ENCODE assay signal across 17 cellular contexts in genomic region chr20:20210327-20210726, GRCh38.
DNase-seq lines count a peak whose midpoint lies in the region; ATAC-seq and TF ChIP-seq lines count a peak whose summit lies in the region.
"Had no signal": no experiment of that assay in that cellular context is flagged by ENCODE, and none has a peak within 500 bp of the region (broad histone marks: within the 10 kb centered on the region; RNA-seq: fewer than 3 reads in every experiment).

No MANE protein-coding gene starts in this region.

- no peaks in the 10 kb centered on the region for H3K9me3 ChIP-seq in neural progenitor cell (ENCODE audit: low read depth)
- H3K9me3 ChIP-seq: esophagus squamous epithelium, spleen, thyroid gland had no signal

- H3K36me3 ChIP-seq in neural progenitor cell: no peaks in the 10 kb centered on the region
- H3K36me3 ChIP-seq: esophagus squamous epithelium, spleen, thyroid gland had no signal

- H3K79me2 ChIP-seq in neural progenitor cell (ENCODE audit: low read depth): no peaks in the 10 kb centered on the region

- H3K9me3 Mint-ChIP-seq in glutamatergic neuron (ENCODE audit: unreplicated experiment) (peaks cover 15% of the 10 kb centered on the region), neural progenitor cell (no peaks in the 10 kb centered on the region)
- H3K9me3 Mint-ChIP-seq: activated CD4-positive, alpha-beta memory T cell treated with anti-CD3 and anti-CD28 coated beads for 36 hours; stimulated activated effector memory CD8-positive, alpha-beta T cell treated with anti-CD3 and anti-CD28 coated beads, Interleukin-12 subunit alpha, Interleukin-12 subunit beta, amount 100 ng/mL, for 72 hours had no signal

- H4K20me1 ChIP-seq in neural progenitor cell (ENCODE audit: low read depth): no peaks in the 10 kb centered on the region

- peak overlapping the region; percentile 95 for H3K27ac Mint-ChIP-seq in glutamatergic neuron (ENCODE audit: unreplicated experiment)
- peak overlapping the region; percentile 34 for H3K27ac Mint-ChIP-seq in neural progenitor cell
- H3K27ac Mint-ChIP-seq: activated CD4-positive, alpha-beta memory T cell treated with anti-CD3 and anti-CD28 coated beads for 36 hours; activated naive CD8-positive, alpha-beta T cell; stimulated activated effector memory CD8-positive, alpha-beta T cell treated with anti-CD3 and anti-CD28 coated beads, Interleukin-12 subunit alpha, Interleukin-12 subunit beta, amount 100 ng/mL, for 72 hours had no signal

- peaks cover 42% of the 10 kb centered on the region for H3K4me1 ChIP-seq in neural progenitor cell
- H3K4me1 ChIP-seq: esophagus squamous epithelium, spleen, thyroid gland had no signal

- no peaks in the 10 kb centered on the region for H3K27me3 ChIP-seq in neural progenitor cell
- H3K27me3 ChIP-seq: thyroid gland had no signal

- H3K27me3 Mint-ChIP-seq in glutamatergic neuron (ENCODE audit: unreplicated experiment) (peaks cover 10% of the 10 kb centered on the region), neural progenitor cell (ENCODE audit: insufficient read depth, low read depth) (peaks cover 10% of the 10 kb centered on the region)

- no peak overlapping the region for H3K27ac ChIP-seq in neural progenitor cell
- H3K27ac ChIP-seq: esophagus squamous epithelium, spleen, thyroid gland had no signal

- no peak overlapping the region for H2AFZ ChIP-seq in neural progenitor cell (replicated peaks)

- H3K9ac ChIP-seq in neural progenitor cell: no peak overlapping the region

- H3K4me3 Mint-ChIP-seq in glutamatergic neuron (ENCODE audit: unreplicated experiment): peak overlapping the region; percentile 73
- H3K4me3 Mint-ChIP-seq in neural progenitor cell: no peak overlapping the region
- H3K4me3 Mint-ChIP-seq: activated CD4-positive, alpha-beta memory T cell treated with anti-CD3 and anti-CD28 coated beads for 36 hours; activated naive CD8-positive, alpha-beta T cell; stimulated activated effector memory CD8-positive, alpha-beta T cell treated with anti-CD3 and anti-CD28 coated beads, Interleukin-12 subunit alpha, Interleukin-12 subunit beta, amount 100 ng/mL, for 72 hours had no signal

- H3K4me1 Mint-ChIP-seq in glutamatergic neuron (ENCODE audit: low read depth, unreplicated experiment): peaks cover 73% of the 10 kb centered on the region
- H3K4me1 Mint-ChIP-seq in neural progenitor cell: peaks cover 57% of the 10 kb centered on the region
- H3K4me1 Mint-ChIP-seq: stimulated activated effector memory CD8-positive, alpha-beta T cell treated with anti-CD3 and anti-CD28 coated beads, Interleukin-12 subunit alpha, Interleukin-12 subunit beta, amount 100 ng/mL, for 72 hours had no signal

- no peak for ATAC-seq in GM19328 (IDR thresholded peaks at IDR 0.05; ENCODE audit: unreplicated experiment)
- ATAC-seq in HG02973 (IDR thresholded peaks at IDR 0.05; ENCODE audit: unreplicated experiment): no peak
- ATAC-seq: stimulated activated effector memory CD8-positive, alpha-beta T cell treated with anti-CD3 and anti-CD28 coated beads, Interleukin-12 subunit alpha, Interleukin-12 subunit beta, amount 100 ng/mL, for 72 hours had no signal

- H3F3A ChIP-seq in neural progenitor cell (ENCODE audit: low read depth): peaks cover 10% of the 10 kb centered on the region

- no peak overlapping the region for H3K4me2 ChIP-seq in neural progenitor cell

- no peak overlapping the region for H3K4me3 ChIP-seq in neural progenitor cell
- H3K4me3 ChIP-seq: esophagus squamous epithelium, spleen, thyroid gland had no signal

- DNase-seq in EL (peak; percentile 27), NCI-H446 treated with DMSO at 0.1 percent for 48 hours (lab: John Stamatoyannopoulos, UW) (peak; percentile 60), glutamatergic neuron (no peak), neural progenitor cell (ENCODE audit: low spot score) (no peak), DMS79 treated with DMSO at 0.1 percent for 48 hours (lab: John Stamatoyannopoulos, UW) (no peak), GOT3 (lab: John Stamatoyannopoulos, UW) (no peak)
- DNase-seq: activated CD4-positive, alpha-beta memory T cell treated with anti-CD3 and anti-CD28 coated beads for 36 hours; activated T-cell treated with anti-CD3 and anti-CD28 coated beads, Interleukin-2, amount 50 U/mL, for 48 hours; esophagus squamous epithelium; hippocampal formation; NCI-H2029 treated with DMSO at 0.1 percent for 48 hours; spleen; thyroid gland had no signal

- TF ChIP-seq CTCF in glutamatergic neuron (IDR thresholded peaks at IDR 0.05; ENCODE audit: partially characterized antibody, unreplicated experiment): no peak
- TF ChIP-seq CTCF in neural progenitor cell (IDR thresholded peaks at IDR 0.05): no peak

- H3K36me3 Mint-ChIP-seq in glutamatergic neuron (ENCODE audit: unreplicated experiment): no peaks in the 10 kb centered on the region
- H3K36me3 Mint-ChIP-seq in neural progenitor cell: no peaks in the 10 kb centered on the region
- H3K36me3 Mint-ChIP-seq: activated CD4-positive, alpha-beta memory T cell treated with anti-CD3 and anti-CD28 coated beads for 36 hours; activated naive CD8-positive, alpha-beta T cell; stimulated activated effector memory CD8-positive, alpha-beta T cell treated with anti-CD3 and anti-CD28 coated beads, Interleukin-12 subunit alpha, Interleukin-12 subunit beta, amount 100 ng/mL, for 72 hours had no signal

Comparison
In these comparisons a context has a peak if more than half of its experiments do, and no peak if none do; other contexts are left out.
1. DNase-seq: peak in EL (single experiment) and NCI-H446 treated with DMSO at 0.1 percent for 48 hours (single experiment); none in glutamatergic neuron (single experiment), neural progenitor cell (single experiment), DMS79 treated with DMSO at 0.1 percent for 48 hours (single experiment) and GOT3 (single experiment).